In the genomic region with DNA sequence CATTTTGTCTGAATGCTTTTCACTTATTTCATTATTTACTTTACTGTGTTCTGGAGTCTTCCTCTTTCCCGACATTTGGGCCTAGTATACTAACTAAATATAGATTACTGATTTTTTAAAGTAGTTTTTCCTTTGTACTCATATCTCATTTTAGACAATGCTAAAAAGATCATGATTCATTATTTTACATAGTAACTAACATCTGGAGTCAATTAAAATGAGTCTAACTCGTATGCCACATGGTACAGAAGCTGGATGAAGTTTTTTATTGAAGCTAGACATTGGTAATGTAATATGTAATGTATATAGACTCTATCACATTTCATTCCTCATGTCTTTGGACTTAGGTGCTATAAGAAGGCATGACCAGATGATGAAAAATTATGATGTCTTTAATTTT, we compare ENCODE assay signal across 18 cellular contexts.
DNase-seq lines count a peak whose midpoint lies in the region; ATAC-seq and TF ChIP-seq lines count a peak whose summit lies in the region.
"Had no signal": no experiment of that assay in that cellular context is flagged by ENCODE, and none has a peak within 500 bp of the region (broad histone marks: within the 10 kb centered on the region; RNA-seq: fewer than 3 reads in every experiment).

No MANE protein-coding gene starts in this region.

- no peak for TF ChIP-seq CTCF in PC-9 (conservative IDR thresholded peaks at IDR 0.05)

- H3K27ac ChIP-seq in PC-9 (no peak overlapping the region), aorta (ENCODE audit: low read depth in 1 of 2, low read length in 2 of 2) (no peak overlapping the region)
- H3K27ac ChIP-seq: SJCRH30 had no signal

- 43 to 49% methylated on average over 2 of the region's 2 CpGs for WGBS in aorta, 2 donors

- no peaks in the 10 kb centered on the region for H3K4me1 ChIP-seq in PC-9 (replicated peaks; ENCODE audit: insufficient read depth)
- no peaks in the 10 kb centered on the region for H3K4me1 ChIP-seq in aorta (ENCODE audit: control insufficient read depth in 1 of 2, insufficient read depth in 2 of 2, low read length in 2 of 2)
- H3K4me1 ChIP-seq: SJCRH30 had no signal

- no peaks in the 10 kb centered on the region for H3K79me2 ChIP-seq in PC-9 (ENCODE audit: low read depth)

- H3K27me3 ChIP-seq in PC-9 (ENCODE audit: insufficient read depth, low read depth) (no peaks in the 10 kb centered on the region), aorta (ENCODE audit: control insufficient read depth in 1 of 2, insufficient read depth in 2 of 2, low read length in 1 of 2) (no peaks in the 10 kb centered on the region)
- H3K27me3 ChIP-seq: BE2C, MG63, SJCRH30 had no signal

- ATAC-seq in SK-N-SH treated with all-trans-retinoic acid at 6 μM for 48 hours (peak; percentile 76), HG02763 (IDR thresholded peaks at IDR 0.05; ENCODE audit: unreplicated experiment) (no peak), HG03378 (IDR thresholded peaks at IDR 0.05; ENCODE audit: unreplicated experiment) (no peak), aorta (ENCODE audit: low FRiP score) (no peak)
- ATAC-seq: HCT116 had no signal

- no peaks in the 10 kb centered on the region for H3K36me3 ChIP-seq in PC-9 (ENCODE audit: low read depth)
- H3K36me3 ChIP-seq in aorta (ENCODE audit: control insufficient read depth in 1 of 2, insufficient read depth in 2 of 2, low read length in 1 of 2): no peaks in the 10 kb centered on the region
- H3K36me3 ChIP-seq: BE2C, MG63, SJCRH30 had no signal

- BruUV-seq in PC-9 (replicated peaks; lab: Mats Ljungman, UMichigan): no TSS peak

- H3K9me2 ChIP-seq in PC-9 (ENCODE audit: insufficient read depth): no peaks in the 10 kb centered on the region

- H3K9me3 ChIP-seq in PC-9 (ENCODE audit: insufficient read depth, low read depth): no peaks in the 10 kb centered on the region
- no peaks in the 10 kb centered on the region for H3K9me3 ChIP-seq in aorta (ENCODE audit: control insufficient read depth, low read length)
- H3K9me3 ChIP-seq: BE2C, MG63, SJCRH30 had no signal

- CTCF ChIA-PET in PC-9 (lab: Charles Lee): no interaction called here

- intact Hi-C loops in PC-9 (cut with micrococcal nuclease; ENCODE audit: unreplicated experiment): no loop called here
- intact Hi-C loops in aorta (cut with DNase I): no loop called here

- H3F3A ChIP-seq in PC-9 (ENCODE audit: insufficient read depth, low read depth): no peaks in the 10 kb centered on the region

- H4K20me1 ChIP-seq in PC-9 (ENCODE audit: insufficient read depth): no peaks in the 10 kb centered on the region

- DNase-seq in HCEC 1CT (peak; percentile 59), fibroblast of peridontal ligament (ENCODE audit: extremely low read depth) (peak; percentile 68), PC-9 (no peak), aorta (no peak)
- DNase-seq: BE2C; CD4-positive, alpha-beta T cell; Karpas-422; MG63; NCI-H1092 treated with DMSO at 0.1 percent for 48 hours; NCI-H1694 treated with DMSO at 0.1 percent for 48 hours; NCI-H2107; NCI-H345; NCI-H526 treated with DMSO at 0.1 percent for 48 hours; SJCRH30 had no signal

- no peak overlapping the region for H3K4me2 ChIP-seq in PC-9

- H3K4me3 ChIP-seq in PC-9 (no peak overlapping the region), aorta (ENCODE audit: low read length in 2 of 2) (no peak overlapping the region)
- H3K4me3 ChIP-seq: MG63, SJCRH30 had no signal

- H2AFZ ChIP-seq in PC-9: no peak overlapping the region

- POLR2A ChIA-PET in PC-9 (lab: Charles Lee; ENCODE audit: unreplicated experiment): no interaction called here

TF ChIP-seq in SK-N-SH treated with all-trans-retinoic acid at 6 μM for 48 hours, 23 proteins besides CTCF, POLR2A, EP300 and RAD21:
- no peak for TF ChIP-seq ZNF8 (CRISPR knock-in tag; IDR thresholded peaks at IDR 0.05)
- peak; percentile 75 for TF ChIP-seq TCF4 (CRISPR knock-in tag; IDR thresholded peaks at IDR 0.05; ENCODE audit: borderline replicate concordance)

Comparison
In these comparisons a context has a peak if more than half of its experiments do, and no peak if none do; other contexts are left out.
1. DNase-seq: peak in HCEC 1CT (single experiment) and fibroblast of peridontal ligament (single experiment); none in PC-9 (0 of 2) and aorta (0 of 2).